1 cellular context compared by ENCODE assay signal in genomic region chr6:13467216-13467600, GRCh38.
TF ChIP-seq lines count a peak whose summit lies in the region.

No MANE protein-coding gene starts in this region.

TF ChIP-seq in K562, 482 proteins besides CTCF, POLR2A, EP300 and RAD21 (continued from another document):
- peak; percentile 71 for TF ChIP-seq ZBTB33 (CRISPR knock-in tag; IDR thresholded peaks at IDR 0.05)
- 0 out of 2 replicates have a peak, but pooled peaks have one; percentile 2 for TF ChIP-seq ZNF175 (CRISPR knock-in tag; IDR thresholded peaks at IDR 0.05; ENCODE audit: low read depth)
- TF ChIP-seq SNIP1 (IDR thresholded peaks at IDR 0.05; ENCODE audit: low read depth), result no peak
- no peak for TF ChIP-seq NR2C2 (CRISPR knock-in tag; IDR thresholded peaks at IDR 0.05)
- TF ChIP-seq NR2C2 (tag; IDR thresholded peaks at IDR 0.05), result 0 out of 2 replicates have a peak, but pooled peaks have one; percentile 27
- no peak for TF ChIP-seq ZNF589 (CRISPR knock-in tag; IDR thresholded peaks at IDR 0.05; ENCODE audit: low read depth)
